Comparison of ENCODE assay signal across 8 cellular contexts in genomic region chr11:66288866-66289547, GRCh38. TPM values are rescaled to one million over a fixed set of nuclear protein-coding genes. Genes with fewer than 3 reads are reported as not detected.
A peak's percentile ranks its signal among the peaks of the same experiment; 100 is the strongest.
DNase-seq lines count a peak whose midpoint lies in the region; ATAC-seq, FAIRE-seq and TF ChIP-seq lines count a peak whose summit lies in the region.

A gene with protein sequence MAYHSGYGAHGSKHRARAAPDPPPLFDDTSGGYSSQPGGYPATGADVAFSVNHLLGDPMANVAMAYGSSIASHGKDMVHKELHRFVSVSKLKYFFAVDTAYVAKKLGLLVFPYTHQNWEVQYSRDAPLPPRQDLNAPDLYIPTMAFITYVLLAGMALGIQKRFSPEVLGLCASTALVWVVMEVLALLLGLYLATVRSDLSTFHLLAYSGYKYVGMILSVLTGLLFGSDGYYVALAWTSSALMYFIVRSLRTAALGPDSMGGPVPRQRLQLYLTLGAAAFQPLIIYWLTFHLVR (minus strand): TSS chr11:66289143. CDS start chr11:66288985, 158 bp downstream.

- H3K36me3 ChIP-seq in OCI-LY3 (replicated peaks; ENCODE audit: low read depth, low read length) (peaks cover 15% of the 10 kb centered on the region), mesodermal cell (ENCODE audit: control insufficient read depth, insufficient read depth, low read length) (peaks cover 22% of the 10 kb centered on the region)

- peak within 1 kb of the TSS; percentile 98 for H3K4me2 ChIP-seq in OCI-LY3 (ENCODE audit: low read length)

- peaks cover 21% of the 10 kb centered on the region for H3K79me2 ChIP-seq in OCI-LY3 (ENCODE audit: low read length)

- H4K20me1 ChIP-seq in OCI-LY3 (ENCODE audit: insufficient read depth, low read length) = no peaks in the 10 kb centered on the region

- no peaks in the 10 kb centered on the region for H3K27me3 ChIP-seq in OCI-LY3 (ENCODE audit: low read depth, low read length)

- DNase-seq in D341Med (ENCODE audit: low spot score) = peak; percentile 97
- DNase-seq in HuH-7 (ENCODE audit: low spot score) = peak; percentile 100
- DNase-seq in activated CD8-positive, alpha-beta memory T cell treated with anti-CD3 and anti-CD28 coated beads, Interleukin-2, amount 50 U/mL, for 48 hours = peak; percentile 97
- DNase-seq in stimulated activated CD8-positive, alpha-beta memory T cell treated with anti-CD3 and anti-CD28 coated beads, Interleukin-15, amount 100 ng/mL, for 4 hours (ENCODE audit: low read depth in 2 of 2) = peak; percentile 94 to 98

- 0% methylated on average over 67 to 69 of the region's 74 CpGs for WGBS in mesodermal cell (ENCODE audit: insufficient coverage in 2 of 2), 2 experiments

- H3K4me3 ChIP-seq in OCI-LY3 (ENCODE audit: low read length) (peak within 1 kb of the TSS; percentile 89), mesodermal cell (ENCODE audit: extremely low read depth, insufficient read depth, low read length, poor library complexity, severe bottlenecking) (peak within 1 kb of the TSS; percentile 86)

- H3K9me3 ChIP-seq in OCI-LY3 (ENCODE audit: insufficient read depth, low read length) (no peaks in the 10 kb centered on the region), mesodermal cell (ENCODE audit: control insufficient read depth, low read length) (no peaks in the 10 kb centered on the region)

- peak; percentile 99 for FAIRE-seq in endometrium (lab: Jason Lieb, UNC)

- peak; percentile 19; the same call in 1 of the 2 replicates for TF ChIP-seq CTCF in OCI-LY3 (IDR thresholded peaks at IDR 0.05; ENCODE audit: low read depth, low read length)

- H3K4me1 ChIP-seq in OCI-LY3 (ENCODE audit: low read length) (peaks cover 30% of the 10 kb centered on the region), mesodermal cell (ENCODE audit: control insufficient read depth, insufficient read depth, low read length, poor library complexity, severe bottlenecking) (peaks cover 13% of the 10 kb centered on the region)

- ATAC-seq in GM21515 (IDR thresholded peaks at IDR 0.05; ENCODE audit: unreplicated experiment) = peak; percentile 86

- peak within 1 kb of the TSS; percentile 94 for H3K9ac ChIP-seq in OCI-LY3 (ENCODE audit: low read length)

- H2AFZ ChIP-seq in OCI-LY3 (ENCODE audit: low read depth, low read length) = peak within 1 kb of the TSS; percentile 31; the same call in 1 of the 2 replicates

- H3K27ac ChIP-seq in OCI-LY3 (ENCODE audit: low read length) = peak within 1 kb of the TSS; percentile 68
- H3K27ac ChIP-seq in mesodermal cell (ENCODE audit: low read depth, low read length, severe bottlenecking) = peak within 1 kb of the TSS; percentile 99

RNA-seq across cellular contexts. Expression of the gene that starts here (rescaled TPM):
- polyA plus RNA-seq in mesodermal cell (2013, experiment 1 of 2) = 114 TPM
- polyA plus RNA-seq in mesodermal cell (2013, experiment 2 of 2) = 86.6 TPM

Comparison
In these comparisons a context has a peak if more than half of its experiments do, and no peak if none do; other contexts are left out.
1. Peak in every context shown above with its lines: DNase-seq, ATAC-seq, H3K4me3 ChIP-seq and H3K27ac ChIP-seq.